9 cellular contexts compared by ENCODE assay signal in the genomic region with DNA sequence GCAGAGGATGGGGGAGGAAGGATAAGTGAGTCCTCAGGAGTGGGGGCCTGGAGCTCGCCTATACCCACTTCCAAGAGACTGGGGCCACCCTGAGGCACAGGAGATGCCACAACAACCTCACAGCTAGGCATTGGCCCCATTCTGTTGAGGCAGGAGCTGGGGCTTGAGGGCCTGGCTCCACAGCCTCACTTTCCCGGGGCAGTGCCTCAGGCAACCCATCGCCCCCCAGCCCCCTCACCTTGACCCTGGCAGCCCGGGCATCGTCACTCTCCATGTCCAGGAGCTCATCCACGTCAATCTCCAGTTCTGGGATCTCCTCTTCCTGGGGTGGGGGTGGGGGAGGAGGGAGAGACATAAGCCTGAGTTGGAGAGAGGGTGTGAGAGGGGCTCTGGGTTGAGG. TPM values are rescaled to one million over a fixed set of nuclear protein-coding genes. Genes with fewer than 3 reads are reported as not detected.
A peak's percentile ranks its signal among the peaks of the same experiment; 100 is the strongest.
DNase-seq lines count a peak whose midpoint lies in the region; ATAC-seq and TF ChIP-seq lines count a peak whose summit lies in the region.
"Had no signal": no experiment of that assay in that cellular context is flagged by ENCODE, and none has a peak within 500 bp of the region (broad histone marks: within the 10 kb centered on the region; RNA-seq: fewer than 3 reads in every experiment).

No MANE protein-coding gene starts in this region.

- peak; percentile 19 for TF ChIP-seq POLR2A in GM18526 (IDR thresholded peaks at IDR 0.05; ENCODE audit: extremely low read depth, insufficient read length)

- ATAC-seq in T-cell (replicated peaks in 1 of 4): no peak
- ATAC-seq in HG02973 (IDR thresholded peaks at IDR 0.05; ENCODE audit: unreplicated experiment): no peak

- CTCF ChIA-PET in T-cell (lab: Charles Lee): interaction anchor here in 1 of 2 donors (0.6 to 1.1 kb wide), 4 partner anchors 18 to 73 kb away, joined by 3 to 4 read pairs (median 3); a partner anchor contains a TSS

- H3K27ac Mint-ChIP-seq in T-cell: peak overlapping the region; percentile 87 to 88

- no peak for TF ChIP-seq CTCF in fibroblast of the aortic adventitia (IDR thresholded peaks at IDR 0.05; ENCODE audit: insufficient read depth, low read length)

- H3K9me3 Mint-ChIP-seq in T-cell: no peaks in the 10 kb centered on the region

- no peaks in the 10 kb centered on the region for H3K36me3 Mint-ChIP-seq in T-cell

- peak overlapping the region; percentile 93 for H3K4me3 ChIP-seq in fibroblast of the aortic adventitia (ENCODE audit: low read depth, low read length)
- peak overlapping the region; percentile 91 for H3K4me3 ChIP-seq in skeletal muscle cell (ENCODE audit: low read depth, low read length)

- H3K4me1 Mint-ChIP-seq in T-cell: peaks cover 38 to 48% (median 45%) of the 10 kb centered on the region in 3 donors

- H3K4me3 Mint-ChIP-seq in T-cell: peak overlapping the region; percentile 80 to 90 (median 89)

- no peaks in the 10 kb centered on the region for H3K27me3 Mint-ChIP-seq in T-cell

- DNase-seq in T-cell (no peak), fibroblast of the aortic adventitia (ENCODE audit: low read depth) (no peak), skeletal muscle cell (ENCODE audit: low read depth) (no peak), activated gamma-delta T cell treated with Interleukin-2 at 50 U/mL for 16 hours (no peak), Kasumi-1 (lab: John Stamatoyannopoulos, UW) (no peak)
- no peak for DNase-seq in stimulated activated CD4-positive, alpha-beta T cell treated with anti-CD3 and anti-CD28 coated beads, Interleukin-4, amount 100 ng/mL, for 24 hours
- DNase-seq: HCEC 1CT had no signal

- POLR2A ChIA-PET in T-cell (lab: Charles Lee): interaction anchor here in 1 of 2 donors (0.6 to 0.7 kb wide), 3 partner anchors 14 to 21 kb away, joined by 3 to 11 read pairs (median 4); no protein-coding TSS in a partner anchor

RNA-seq across cellular contexts. Expression of a gene that starts 1.8 kb away (rescaled TPM):
- 100 to 1,000 TPM in 1 of 5 donors, 10 to 100 TPM in 4; 31.2 to 143 (median 88.1) TPM for total RNA-seq in T-cell
- total RNA-seq in fibroblast of the aortic adventitia (ENCODE audit: low replicate concordance): 42.1 and 264 TPM in 2 replicates

RNA-seq across cellular contexts. Expression of a gene that starts 4.1 kb away (rescaled TPM):
- total RNA-seq in T-cell (10 to 100 TPM; 17.9 to 53.0 (median 42.9) TPM), fibroblast of the aortic adventitia (ENCODE audit: low replicate concordance) (34.3 and 60.3 TPM in 2 replicates)

RNA-seq across cellular contexts. Expression of a gene that starts 6.4 kb away (rescaled TPM):
- total RNA-seq in T-cell: 10 to 100 TPM in 3 of 5 donors, 1 to 10 TPM in 2; 3.6 to 14.9 (median 11.2) TPM
- total RNA-seq in fibroblast of the aortic adventitia (ENCODE audit: low replicate concordance): 22.5 and 47.5 TPM in 2 replicates

RNA-seq across cellular contexts. Expression of a gene that starts 10.6 kb away (rescaled TPM):
- 10 to 100 TPM; 47.9 to 80.7 (median 76.0) TPM for total RNA-seq in T-cell
- total RNA-seq in fibroblast of the aortic adventitia (ENCODE audit: low replicate concordance): 17.3 and 37.5 TPM in 2 replicates

RNA-seq across cellular contexts. Expression of a gene that starts 14.6 kb away (rescaled TPM):
- total RNA-seq in T-cell: 10 to 100 TPM; 46.2 to 64.7 (median 51.4) TPM
- 6.5 and 9.0 TPM in 2 replicates for total RNA-seq in fibroblast of the aortic adventitia (ENCODE audit: low replicate concordance)
